ENCODE assay signal across 1 cellular context in genomic region chr9:68678430-68678829, GRCh38.
TF ChIP-seq lines count a peak whose summit lies in the region.

No MANE protein-coding gene starts in this region.

TF ChIP-seq in K562, 482 proteins besides CTCF, POLR2A, EP300 and RAD21 (continued from another document and continues in another):
- TF ChIP-seq, protein P1, sequence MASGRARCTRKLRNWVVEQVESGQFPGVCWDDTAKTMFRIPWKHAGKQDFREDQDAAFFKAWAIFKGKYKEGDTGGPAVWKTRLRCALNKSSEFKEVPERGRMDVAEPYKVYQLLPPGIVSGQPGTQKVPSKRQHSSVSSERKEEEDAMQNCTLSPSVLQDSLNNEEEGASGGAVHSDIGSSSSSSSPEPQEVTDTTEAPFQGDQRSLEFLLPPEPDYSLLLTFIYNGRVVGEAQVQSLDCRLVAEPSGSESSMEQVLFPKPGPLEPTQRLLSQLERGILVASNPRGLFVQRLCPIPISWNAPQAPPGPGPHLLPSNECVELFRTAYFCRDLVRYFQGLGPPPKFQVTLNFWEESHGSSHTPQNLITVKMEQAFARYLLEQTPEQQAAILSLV (tag; IDR thresholded peaks at IDR 0.05) = no peak
- TF ChIP-seq ETS2 (tag; IDR thresholded peaks at IDR 0.05; ENCODE audit: borderline replicate concordance, poor library complexity, severe bottlenecking) = no peak
- no peak for TF ChIP-seq ZNF589 (CRISPR knock-in tag; IDR thresholded peaks at IDR 0.05; ENCODE audit: low read depth)
- TF ChIP-seq PHB2 (IDR thresholded peaks at IDR 0.05; ENCODE audit: low read depth) = no peak
- 0 out of 2 replicates have a peak, but pooled peaks have one; percentile 7 for TF ChIP-seq CBFA2T2 (conservative IDR thresholded peaks at IDR 0.05)
- no peak for TF ChIP-seq ZSCAN32 (CRISPR knock-in tag; IDR thresholded peaks at IDR 0.05)
- no peak for TF ChIP-seq ELF1 (tag; IDR thresholded peaks at IDR 0.05)
- no peak for TF ChIP-seq POLR2AphosphoS5 (IDR thresholded peaks at IDR 0.05; ENCODE audit: control insufficient read depth, insufficient read depth, low read depth, low read length)
- TF ChIP-seq KDM4B (IDR thresholded peaks at IDR 0.05; ENCODE audit: borderline replicate concordance in 2 of 2, low read depth in 1 of 2) = no peak
- TF ChIP-seq MEF2D (tag; conservative IDR thresholded peaks at IDR 0.05; ENCODE audit: low read depth) = no peak
- no peak for TF ChIP-seq GTF2A2 (tag; IDR thresholded peaks at IDR 0.05)
- no peak for TF ChIP-seq NEUROD1 (IDR thresholded peaks at IDR 0.05; ENCODE audit: borderline replicate concordance, low read depth, low read length, partially characterized antibody)
- TF ChIP-seq HBP1 (CRISPR knock-in tag; IDR thresholded peaks at IDR 0.05) = no peak
- TF ChIP-seq TCF3 (CRISPR knock-in tag; IDR thresholded peaks at IDR 0.05) = peak; percentile 26; the same call in 1 of the 2 replicates
- no peak for TF ChIP-seq MAFF (IDR thresholded peaks at IDR 0.05; ENCODE audit: low read length)
- TF ChIP-seq ZNF12 (CRISPR knock-in tag; IDR thresholded peaks at IDR 0.05) = no peak
- TF ChIP-seq BRCA1 (IDR thresholded peaks at IDR 0.05) = no peak
- TF ChIP-seq BRCA1 (CRISPR knock-in tag; IDR thresholded peaks at IDR 0.05) = no peak
- no peak for TF ChIP-seq SREBF1 (IDR thresholded peaks at IDR 0.05; ENCODE audit: borderline replicate concordance, low read depth, low read length)
- TF ChIP-seq, protein P2, sequence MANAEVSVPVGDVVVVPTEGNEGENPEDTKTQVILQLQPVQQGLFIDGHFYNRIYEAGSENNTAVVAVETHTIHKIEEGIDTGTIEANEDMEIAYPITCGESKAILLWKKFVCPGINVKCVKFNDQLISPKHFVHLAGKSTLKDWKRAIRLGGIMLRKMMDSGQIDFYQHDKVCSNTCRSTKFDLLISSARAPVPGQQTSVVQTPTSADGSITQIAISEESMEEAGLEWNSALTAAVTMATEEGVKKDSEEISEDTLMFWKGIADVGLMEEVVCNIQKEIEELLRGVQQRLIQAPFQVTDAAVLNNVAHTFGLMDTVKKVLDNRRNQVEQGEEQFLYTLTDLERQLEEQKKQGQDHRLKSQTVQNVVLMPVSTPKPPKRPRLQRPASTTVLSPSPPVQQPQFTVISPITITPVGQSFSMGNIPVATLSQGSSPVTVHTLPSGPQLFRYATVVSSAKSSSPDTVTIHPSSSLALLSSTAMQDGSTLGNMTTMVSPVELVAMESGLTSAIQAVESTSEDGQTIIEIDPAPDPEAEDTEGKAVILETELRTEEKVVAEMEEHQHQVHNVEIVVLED (CRISPR knock-in tag; IDR thresholded peaks at IDR 0.05) = no peak
- TF ChIP-seq, protein P3, sequence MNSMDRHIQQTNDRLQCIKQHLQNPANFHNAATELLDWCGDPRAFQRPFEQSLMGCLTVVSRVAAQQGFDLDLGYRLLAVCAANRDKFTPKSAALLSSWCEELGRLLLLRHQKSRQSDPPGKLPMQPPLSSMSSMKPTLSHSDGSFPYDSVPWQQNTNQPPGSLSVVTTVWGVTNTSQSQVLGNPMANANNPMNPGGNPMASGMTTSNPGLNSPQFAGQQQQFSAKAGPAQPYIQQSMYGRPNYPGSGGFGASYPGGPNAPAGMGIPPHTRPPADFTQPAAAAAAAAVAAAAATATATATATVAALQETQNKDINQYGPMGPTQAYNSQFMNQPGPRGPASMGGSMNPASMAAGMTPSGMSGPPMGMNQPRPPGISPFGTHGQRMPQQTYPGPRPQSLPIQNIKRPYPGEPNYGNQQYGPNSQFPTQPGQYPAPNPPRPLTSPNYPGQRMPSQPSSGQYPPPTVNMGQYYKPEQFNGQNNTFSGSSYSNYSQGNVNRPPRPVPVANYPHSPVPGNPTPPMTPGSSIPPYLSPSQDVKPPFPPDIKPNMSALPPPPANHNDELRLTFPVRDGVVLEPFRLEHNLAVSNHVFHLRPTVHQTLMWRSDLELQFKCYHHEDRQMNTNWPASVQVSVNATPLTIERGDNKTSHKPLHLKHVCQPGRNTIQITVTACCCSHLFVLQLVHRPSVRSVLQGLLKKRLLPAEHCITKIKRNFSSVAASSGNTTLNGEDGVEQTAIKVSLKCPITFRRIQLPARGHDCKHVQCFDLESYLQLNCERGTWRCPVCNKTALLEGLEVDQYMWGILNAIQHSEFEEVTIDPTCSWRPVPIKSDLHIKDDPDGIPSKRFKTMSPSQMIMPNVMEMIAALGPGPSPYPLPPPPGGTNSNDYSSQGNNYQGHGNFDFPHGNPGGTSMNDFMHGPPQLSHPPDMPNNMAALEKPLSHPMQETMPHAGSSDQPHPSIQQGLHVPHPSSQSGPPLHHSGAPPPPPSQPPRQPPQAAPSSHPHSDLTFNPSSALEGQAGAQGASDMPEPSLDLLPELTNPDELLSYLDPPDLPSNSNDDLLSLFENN (IDR thresholded peaks at IDR 0.05; ENCODE audit: low read depth in 2 of 2, low read length in 2 of 2) = no peak
- no peak for TF ChIP-seq TAF7 (tag; IDR thresholded peaks at IDR 0.05)
- no peak for TF ChIP-seq ZNF133 (CRISPR knock-in tag; IDR thresholded peaks at IDR 0.05)
- TF ChIP-seq HSF4 (CRISPR knock-in tag; IDR thresholded peaks at IDR 0.05; ENCODE audit: borderline replicate concordance) = no peak
- peak; percentile 92 for TF ChIP-seq PHF21A (IDR thresholded peaks at IDR 0.05; ENCODE audit: borderline replicate concordance, low read depth)
- TF ChIP-seq GABPA (tag; conservative IDR thresholded peaks at IDR 0.05; ENCODE audit: low read depth) = no peak
- no peak for TF ChIP-seq ZC3H11A (IDR thresholded peaks at IDR 0.05; ENCODE audit: low read depth, low read length)
- no peak for TF ChIP-seq ZNF41 (CRISPR knock-in tag; conservative IDR thresholded peaks at IDR 0.05)
- TF ChIP-seq TRIM28 (IDR thresholded peaks at IDR 0.05) = no peak
- TF ChIP-seq ZNF57 (CRISPR knock-in tag; IDR thresholded peaks at IDR 0.05) = no peak
- TF ChIP-seq, protein P4, sequence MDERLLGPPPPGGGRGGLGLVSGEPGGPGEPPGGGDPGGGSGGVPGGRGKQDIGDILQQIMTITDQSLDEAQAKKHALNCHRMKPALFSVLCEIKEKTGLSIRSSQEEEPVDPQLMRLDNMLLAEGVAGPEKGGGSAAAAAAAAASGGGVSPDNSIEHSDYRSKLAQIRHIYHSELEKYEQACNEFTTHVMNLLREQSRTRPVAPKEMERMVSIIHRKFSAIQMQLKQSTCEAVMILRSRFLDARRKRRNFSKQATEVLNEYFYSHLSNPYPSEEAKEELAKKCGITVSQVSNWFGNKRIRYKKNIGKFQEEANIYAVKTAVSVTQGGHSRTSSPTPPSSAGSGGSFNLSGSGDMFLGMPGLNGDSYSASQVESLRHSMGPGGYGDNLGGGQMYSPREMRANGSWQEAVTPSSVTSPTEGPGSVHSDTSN (CRISPR knock-in tag; IDR thresholded peaks at IDR 0.05; ENCODE audit: low read depth) = no peak
- TF ChIP-seq, protein P4 (tag; conservative IDR thresholded peaks at IDR 0.05; ENCODE audit: low read depth) = 0 out of 2 replicates have a peak, but pooled peaks have one; percentile 14
- TF ChIP-seq CBFA2T3 (IDR thresholded peaks at IDR 0.05) = peak; percentile 61
- TF ChIP-seq HNRNPLL (IDR thresholded peaks at IDR 0.05; ENCODE audit: low read depth, low read length, poor library complexity, severe bottlenecking) = no peak
- TF ChIP-seq POLR2G (IDR thresholded peaks at IDR 0.05; ENCODE audit: low read depth, low read length) = no peak
- no peak for TF ChIP-seq MECOM (CRISPR knock-in tag; IDR thresholded peaks at IDR 0.05)
- TF ChIP-seq MEIS2 (IDR thresholded peaks at IDR 0.05; ENCODE audit: partially characterized antibody) = peak; percentile 16
- TF ChIP-seq MCM3 (IDR thresholded peaks at IDR 0.05) = no peak
- no peak for TF ChIP-seq ZNF280B (CRISPR knock-in tag; IDR thresholded peaks at IDR 0.05)
- no peak for TF ChIP-seq BMI1 (IDR thresholded peaks at IDR 0.05; ENCODE audit: low read length)
- TF ChIP-seq ZBTB5 (IDR thresholded peaks at IDR 0.05) = no peak
- TF ChIP-seq ZC3H4 (CRISPR knock-in tag; IDR thresholded peaks at IDR 0.05; ENCODE audit: borderline replicate concordance) = no peak
- no peak for TF ChIP-seq SMAD1 (IDR thresholded peaks at IDR 0.05; ENCODE audit: low read depth, low read length, partially characterized antibody)
- TF ChIP-seq KAT2B (IDR thresholded peaks at IDR 0.05; ENCODE audit: low read depth, low read length) = no peak
- TF ChIP-seq RBM14 (IDR thresholded peaks at IDR 0.05; ENCODE audit: borderline replicate concordance, insufficient read depth, low read depth, low read length) = no peak
- no peak for TF ChIP-seq RFX5 (IDR thresholded peaks at IDR 0.05; ENCODE audit: low read depth, low read length)
- no peak for TF ChIP-seq ZNF75A (CRISPR knock-in tag; IDR thresholded peaks at IDR 0.05)
- TF ChIP-seq TRIM24 (IDR thresholded peaks at IDR 0.05) = no peak
- no peak for TF ChIP-seq FOXK2 (conservative IDR thresholded peaks at IDR 0.05 in 1 of 2, IDR thresholded peaks at IDR 0.05 in 1 of 2; ENCODE audit: low read depth in 2 of 2)
- TF ChIP-seq, protein P5, sequence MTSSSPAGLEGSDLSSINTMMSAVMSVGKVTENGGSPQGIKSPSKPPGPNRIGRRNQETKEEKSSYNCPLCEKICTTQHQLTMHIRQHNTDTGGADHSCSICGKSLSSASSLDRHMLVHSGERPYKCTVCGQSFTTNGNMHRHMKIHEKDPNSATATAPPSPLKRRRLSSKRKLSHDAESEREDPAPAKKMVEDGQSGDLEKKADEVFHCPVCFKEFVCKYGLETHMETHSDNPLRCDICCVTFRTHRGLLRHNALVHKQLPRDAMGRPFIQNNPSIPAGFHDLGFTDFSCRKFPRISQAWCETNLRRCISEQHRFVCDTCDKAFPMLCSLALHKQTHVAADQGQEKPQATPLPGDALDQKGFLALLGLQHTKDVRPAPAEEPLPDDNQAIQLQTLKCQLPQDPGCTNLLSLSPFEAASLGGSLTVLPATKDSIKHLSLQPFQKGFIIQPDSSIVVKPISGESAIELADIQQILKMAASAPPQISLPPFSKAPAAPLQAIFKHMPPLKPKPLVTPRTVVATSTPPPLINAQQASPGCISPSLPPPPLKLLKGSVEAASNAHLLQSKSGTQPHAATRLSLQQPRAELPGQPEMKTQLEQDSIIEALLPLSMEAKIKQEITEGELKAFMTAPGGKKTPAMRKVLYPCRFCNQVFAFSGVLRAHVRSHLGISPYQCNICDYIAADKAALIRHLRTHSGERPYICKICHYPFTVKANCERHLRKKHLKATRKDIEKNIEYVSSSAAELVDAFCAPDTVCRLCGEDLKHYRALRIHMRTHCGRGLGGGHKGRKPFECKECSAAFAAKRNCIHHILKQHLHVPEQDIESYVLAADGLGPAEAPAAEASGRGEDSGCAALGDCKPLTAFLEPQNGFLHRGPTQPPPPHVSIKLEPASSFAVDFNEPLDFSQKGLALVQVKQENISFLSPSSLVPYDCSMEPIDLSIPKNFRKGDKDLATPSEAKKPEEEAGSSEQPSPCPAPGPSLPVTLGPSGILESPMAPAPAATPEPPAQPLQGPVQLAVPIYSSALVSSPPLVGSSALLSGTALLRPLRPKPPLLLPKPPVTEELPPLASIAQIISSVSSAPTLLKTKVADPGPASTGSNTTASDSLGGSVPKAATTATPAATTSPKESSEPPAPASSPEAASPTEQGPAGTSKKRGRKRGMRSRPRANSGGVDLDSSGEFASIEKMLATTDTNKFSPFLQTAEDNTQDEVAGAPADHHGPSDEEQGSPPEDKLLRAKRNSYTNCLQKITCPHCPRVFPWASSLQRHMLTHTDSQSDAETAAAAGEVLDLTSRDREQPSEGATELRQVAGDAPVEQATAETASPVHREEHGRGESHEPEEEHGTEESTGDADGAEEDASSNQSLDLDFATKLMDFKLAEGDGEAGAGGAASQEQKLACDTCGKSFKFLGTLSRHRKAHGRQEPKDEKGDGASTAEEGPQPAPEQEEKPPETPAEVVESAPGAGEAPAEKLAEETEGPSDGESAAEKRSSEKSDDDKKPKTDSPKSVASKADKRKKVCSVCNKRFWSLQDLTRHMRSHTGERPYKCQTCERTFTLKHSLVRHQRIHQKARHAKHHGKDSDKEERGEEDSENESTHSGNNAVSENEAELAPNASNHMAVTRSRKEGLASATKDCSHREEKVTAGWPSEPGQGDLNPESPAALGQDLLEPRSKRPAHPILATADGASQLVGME (CRISPR knock-in tag; IDR thresholded peaks at IDR 0.05) = no peak
